ENCODE assay signal across 28 cellular contexts in genomic region chr9:28052104-28052503, GRCh38.
"Had no signal": no experiment of that assay in that cellular context is flagged by ENCODE, and none has a peak within 500 bp of the region (broad histone marks: within the 10 kb centered on the region; RNA-seq: fewer than 3 reads in every experiment).

No MANE protein-coding gene starts in this region.

- H3K4me2 ChIP-seq: KMS-11 had no signal

- H3K9ac ChIP-seq: KMS-11 had no signal

- H3K27me3 ChIP-seq: brain microvascular endothelial cell, cardiac muscle cell, MG63 had no signal

- H3K36me3 ChIP-seq: brain microvascular endothelial cell, cardiac muscle cell, MG63 had no signal

- ATAC-seq: activated CD8-positive, alpha-beta memory T cell treated with anti-CD3 and anti-CD28 coated beads, Interleukin-2, amount 10 ng/mL, durations not matched to agents 7 days and 5 days; activated naive CD4-positive, alpha-beta T cell treated with anti-CD3 and anti-CD28 coated beads, Interleukin-2, amount 50 U/mL, for 72 hours; activated naive CD8-positive, alpha-beta T cell treated with anti-CD3 and anti-CD28 coated beads, Interleukin-2, amount 50 U/mL, for 24 hours; Panc1; Right ventricle myocardium inferior; WTC11 had no signal

- H3K9me3 ChIP-seq: MG63 had no signal

- DNase-seq: activated CD4-positive, alpha-beta T cell treated with anti-CD3 and anti-CD28 coated beads, Interleukin-2, amount 10 ng/mL, durations not matched to agents 24 days and 14 days; activated CD4-positive, alpha-beta T cell treated with anti-CD3 and anti-CD28 coated beads, Interleukin-2, amount 50 U/mL, for 48 hours; activated CD4-positive, CD25-positive, alpha-beta regulatory T cell treated with anti-CD3 and anti-CD28 coated beads, Interleukin-2, amount 50 U/mL, for 72 hours; activated CD8-positive, alpha-beta memory T cell treated with anti-CD3 and anti-CD28 coated beads, Interleukin-2, amount 10 ng/mL, durations not matched to agents 7 days and 5 days; activated effector memory CD4-positive, alpha-beta T cell treated with Interleukin-2 at 50 U/mL for 16 hours; activated naive CD4-positive, alpha-beta T cell treated with Interleukin-2 at 50 U/mL for 16 hours; activated naive CD8-positive, alpha-beta T cell treated with anti-CD3 and anti-CD28 coated beads, Interleukin-2, amount 50 U/mL, for 24 hours; activated T-cell treated with anti-CD3 and anti-CD28 coated beads, Interleukin-2, amount 50 U/mL, for 24 hours; amygdala; brain microvascular endothelial cell; cerebellar nuclear complex; MG63; MV-4-11; NCI-H1105; NCI-H1436 treated with DMSO at 0.1 percent for 48 hours; NCI-H187; NCI-H2081; NCI-H510A treated with DMSO at 0.1 percent for 48 hours; NCI-H69; NK-92 treated with Interleukin-12 subunit alpha and Interleukin-12 subunit beta, amount 100 ng/mL, for 24 hours; OCI-M1; RPMI8226 had no signal

- H3K27ac ChIP-seq: brain microvascular endothelial cell, cardiac muscle cell, KMS-11 had no signal

- H3K4me3 ChIP-seq: cardiac muscle cell, MG63 had no signal
